In the genomic region with DNA sequence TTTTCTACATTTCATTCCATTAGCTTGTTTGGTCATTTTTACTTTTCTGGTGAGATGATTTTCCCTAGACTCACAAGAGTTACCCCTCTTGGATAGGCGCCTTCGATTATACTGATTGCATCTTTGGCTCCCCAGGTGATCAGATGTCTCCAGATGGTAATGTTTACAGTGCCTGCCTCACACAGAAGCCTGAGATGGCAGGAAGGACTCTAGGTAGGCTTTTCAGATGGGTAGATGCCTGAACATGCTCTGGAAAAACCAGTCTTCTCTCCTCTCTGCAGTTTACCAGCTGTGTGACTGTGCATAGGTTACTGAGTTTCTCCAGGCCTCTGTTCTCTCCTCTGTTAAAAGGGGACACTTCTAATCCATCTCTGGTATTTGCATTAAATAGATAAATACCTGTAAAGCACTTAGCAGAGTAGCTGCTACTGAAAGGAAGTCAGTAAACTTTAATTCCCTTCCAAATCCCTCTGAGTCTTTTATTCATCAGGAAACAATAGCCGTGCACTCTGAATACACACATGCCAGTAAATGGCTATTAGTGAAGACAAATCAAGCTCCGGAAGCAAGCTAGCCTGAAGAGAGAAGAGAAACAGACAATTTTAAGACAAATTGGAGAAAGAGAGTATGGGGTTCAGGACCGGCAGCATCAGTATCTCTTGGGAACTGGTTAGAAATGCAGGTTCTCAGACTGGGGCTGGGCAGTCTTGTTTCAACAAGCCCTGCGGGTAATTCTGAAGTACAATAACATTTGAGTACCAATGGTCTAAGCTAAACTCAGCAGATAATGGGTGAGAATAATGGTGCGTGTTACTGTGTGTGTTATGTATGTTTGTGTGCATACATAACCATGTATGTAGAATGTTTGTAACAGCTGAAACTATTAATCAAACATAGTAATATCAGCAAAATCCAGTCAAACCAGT, we compare ENCODE assay signal across 13 cellular contexts.
DNase-seq lines count a peak whose midpoint lies in the region; ATAC-seq and TF ChIP-seq lines count a peak whose summit lies in the region.
"Had no signal": no experiment of that assay in that cellular context is flagged by ENCODE, and none has a peak within 500 bp of the region (broad histone marks: within the 10 kb centered on the region; RNA-seq: fewer than 3 reads in every experiment).

No MANE protein-coding gene starts in this region.

- no peak overlapping the region for H3K27ac Mint-ChIP-seq in naive thymus-derived CD8-positive, alpha-beta T cell

- H3K4me3 Mint-ChIP-seq in naive thymus-derived CD8-positive, alpha-beta T cell: no peak overlapping the region

- H3K36me3 ChIP-seq in HUES48 (ENCODE audit: control insufficient read depth, insufficient read depth, low read length) (peaks cover 16% of the 10 kb centered on the region), suprapubic skin (no peaks in the 10 kb centered on the region), psoas muscle (ENCODE audit: insufficient read depth in 1 of 2, low read depth in 1 of 2) (no peaks in the 10 kb centered on the region)
- H3K36me3 ChIP-seq: BE2C, lower lobe of right lung had no signal

- no peak for TF ChIP-seq CTCF in VCaP (conservative IDR thresholded peaks at IDR 0.05)
- no peak for TF ChIP-seq CTCF in suprapubic skin (IDR thresholded peaks at IDR 0.05)
- no peak for TF ChIP-seq CTCF in foreskin fibroblast (IDR thresholded peaks at IDR 0.05; ENCODE audit: low read depth, low read length)
- TF ChIP-seq CTCF in psoas muscle (IDR thresholded peaks at IDR 0.05): no peak

- H3K9me3 Mint-ChIP-seq in naive thymus-derived CD8-positive, alpha-beta T cell: no peaks in the 10 kb centered on the region

- DNase-seq in suprapubic skin (ENCODE audit: low spot score in 2 of 2): no peak
- no peak for DNase-seq in naive thymus-derived CD8-positive, alpha-beta T cell
- no peak for DNase-seq in foreskin fibroblast
- no peak for DNase-seq in stimulated activated CD4-positive, alpha-beta T cell treated with anti-CD3 and anti-CD28 coated beads, Interleukin-4, amount 100 ng/mL, for 4 hours
- no peak for DNase-seq in psoas muscle
- DNase-seq: activated CD4-positive, alpha-beta T cell treated with anti-CD3 and anti-CD28 coated beads, Interleukin-2, amount 50 U/mL, for 4 hours; activated T-cell treated with anti-CD3 and anti-CD28 coated beads, Interleukin-2, amount 50 U/mL, for 48 hours; BE2C; cortex of kidney; lower lobe of right lung had no signal

- TF ChIP-seq EP300 in suprapubic skin (IDR thresholded peaks at IDR 0.05): no peak

- ATAC-seq in esophagus mucosa (peak; percentile 94), psoas muscle (no peak)
- no peak for ATAC-seq in naive thymus-derived CD8-positive, alpha-beta T cell
- ATAC-seq: lower lobe of right lung had no signal

- peaks cover 40% of the 10 kb centered on the region for H3K4me1 ChIP-seq in HUES48 (ENCODE audit: control insufficient read depth, insufficient read depth, low read length)
- peaks cover 54% of the 10 kb centered on the region for H3K4me1 ChIP-seq in suprapubic skin
- H3K4me1 ChIP-seq in psoas muscle: no peaks in the 10 kb centered on the region
- H3K4me1 ChIP-seq: BE2C, lower lobe of right lung had no signal

- H3K4me1 Mint-ChIP-seq in naive thymus-derived CD8-positive, alpha-beta T cell: peaks cover 0 to 10% (median under 1%) of the 10 kb centered on the region in 4 donors

- H3K4me3 ChIP-seq in HUES48 (ENCODE audit: low read depth, low read length) (peak overlapping the region; percentile 11; the same call in 1 of the 2 replicates), suprapubic skin (no peak overlapping the region), foreskin fibroblast (ENCODE audit: low read depth in 1 of 2, low read length in 2 of 2) (no peak overlapping the region), psoas muscle (no peak overlapping the region)
- H3K4me3 ChIP-seq: lower lobe of right lung had no signal

- H3K9ac ChIP-seq in HUES48 (ENCODE audit: low read depth, low read length): no peak overlapping the region

- no peaks in the 10 kb centered on the region for H3K9me3 ChIP-seq in HUES48 (ENCODE audit: control insufficient read depth, insufficient read depth, low read length)
- no peaks in the 10 kb centered on the region for H3K9me3 ChIP-seq in suprapubic skin
- H3K9me3 ChIP-seq in psoas muscle: no peaks in the 10 kb centered on the region
- H3K9me3 ChIP-seq: BE2C, lower lobe of right lung had no signal

- TF ChIP-seq POLR2A in suprapubic skin (IDR thresholded peaks at IDR 0.05): no peak

- H3K27me3 Mint-ChIP-seq in naive thymus-derived CD8-positive, alpha-beta T cell: no peaks in the 10 kb centered on the region

- H3K27ac ChIP-seq in HUES48 (ENCODE audit: low read depth, low read length) (peak overlapping the region; percentile 33), VCaP (0 out of 2 replicates have a peak overlapping the region, but pooled peaks have one; percentile 9), suprapubic skin (peak overlapping the region; percentile 76), psoas muscle (no peak overlapping the region)
- H3K27ac ChIP-seq: lower lobe of right lung had no signal

- H3K27me3 ChIP-seq in HUES48 (ENCODE audit: control insufficient read depth, insufficient read depth, low read length) (no peaks in the 10 kb centered on the region), suprapubic skin (no peaks in the 10 kb centered on the region), psoas muscle (ENCODE audit: insufficient read depth in 3 of 3, low read length in 2 of 3) (no peaks in the 10 kb centered on the region)

- WGBS in suprapubic skin: 60% methylated on average over 7 of the region's 7 CpGs
- 76 to 81% (median 78%) methylated on average over 7 of the region's 7 CpGs for WGBS in psoas muscle, 3 donors

- intact Hi-C loops in psoas muscle (cut with DNase I): no loop called here

- POLR2A ChIA-PET in naive thymus-derived CD8-positive, alpha-beta T cell (lab: Charles Lee): no interaction called here

- H3K36me3 Mint-ChIP-seq in naive thymus-derived CD8-positive, alpha-beta T cell: no peaks in the 10 kb centered on the region
